In the genomic region with DNA sequence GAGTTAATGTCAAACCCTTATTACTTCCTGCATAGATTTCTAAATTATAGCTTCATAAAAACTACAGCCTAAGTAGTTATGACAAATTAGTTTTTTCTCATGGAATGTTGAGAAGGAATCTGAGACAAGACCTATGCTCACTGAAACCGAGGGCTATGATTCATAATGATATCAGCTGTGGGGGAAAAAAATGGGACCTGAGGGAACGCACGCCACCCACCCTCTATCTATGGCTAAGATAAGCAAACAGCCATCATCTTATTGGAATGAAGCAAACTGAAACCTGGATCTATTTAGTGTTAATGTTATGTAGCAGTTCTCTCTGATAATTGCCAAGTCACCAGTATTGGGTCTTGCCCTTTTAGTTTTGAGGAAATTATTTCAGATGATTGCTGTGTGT, we compare ENCODE assay signal across 1 cellular context.
TF ChIP-seq lines count a peak whose summit lies in the region.

No MANE protein-coding gene starts in this region.

TF ChIP-seq in H1, 55 proteins besides CTCF, POLR2A, EP300 and RAD21:
- TF ChIP-seq, protein P1, sequence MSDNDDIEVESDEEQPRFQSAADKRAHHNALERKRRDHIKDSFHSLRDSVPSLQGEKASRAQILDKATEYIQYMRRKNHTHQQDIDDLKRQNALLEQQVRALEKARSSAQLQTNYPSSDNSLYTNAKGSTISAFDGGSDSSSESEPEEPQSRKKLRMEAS (IDR thresholded peaks at IDR 0.05), result no peak
- TF ChIP-seq KDM5A (IDR thresholded peaks at IDR 0.05; ENCODE audit: low read length) (no peak), PHF8 (conservative IDR thresholded peaks at IDR 0.05; ENCODE audit: low read depth, low read length) (no peak), JUN (IDR thresholded peaks at IDR 0.05; ENCODE audit: low read depth, low read length) (no peak), NRF1 (IDR thresholded peaks at IDR 0.05; ENCODE audit: low read depth, low read length) (no peak), EZH2 (IDR thresholded peaks at IDR 0.05; ENCODE audit: low read depth, low read length, severe bottlenecking) (no peak), SUZ12 (IDR thresholded peaks at IDR 0.05; ENCODE audit: low read length) (no peak)
- TF ChIP-seq, protein P2, sequence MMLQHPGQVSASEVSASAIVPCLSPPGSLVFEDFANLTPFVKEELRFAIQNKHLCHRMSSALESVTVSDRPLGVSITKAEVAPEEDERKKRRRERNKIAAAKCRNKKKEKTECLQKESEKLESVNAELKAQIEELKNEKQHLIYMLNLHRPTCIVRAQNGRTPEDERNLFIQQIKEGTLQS (IDR thresholded peaks at IDR 0.05; ENCODE audit: insufficient read depth, low read depth, low read length), result no peak
